In genomic region chr4:52658671-52659015, GRCh38 we compare ENCODE assay signal across 8 cellular contexts.
DNase-seq lines count a peak whose midpoint lies in the region; ATAC-seq and TF ChIP-seq lines count a peak whose summit lies in the region.

No MANE protein-coding gene starts in this region.

- peak overlapping the region; percentile 83 for H3K4me3 Mint-ChIP-seq in dendritic cell treated with granulocyte-macrophage colony-stimulating factor and Interleukin-4, amounts not matched to agents 40 ng/mL and 50 ng/mL, for 4 days

- peaks cover 4% of the 10 kb centered on the region for H3K36me3 Mint-ChIP-seq in dendritic cell treated with granulocyte-macrophage colony-stimulating factor and Interleukin-4, amounts not matched to agents 40 ng/mL and 50 ng/mL, for 4 days (ENCODE audit: low read depth)

- DNase-seq in ACHN (peak; percentile 4), LNCaP clone FGC (ENCODE audit: low read depth) (no peak)
- DNase-seq in central memory CD4-positive, alpha-beta T cell, result no peak

- peaks cover 29% of the 10 kb centered on the region for H3K4me1 ChIP-seq in mucosa of stomach (ENCODE audit: control insufficient read depth, insufficient read depth, low read length)

- ATAC-seq in GM19438 (IDR thresholded peaks at IDR 0.05; ENCODE audit: low read depth, unreplicated experiment) (peak; percentile 17), GM18907 (IDR thresholded peaks at IDR 0.05; ENCODE audit: unreplicated experiment) (no peak), HG03095 (IDR thresholded peaks at IDR 0.05; ENCODE audit: unreplicated experiment) (no peak)

- in situ Hi-C loops in ACHN (cut with HindIII; ENCODE audit: low pct_ligation_motif_present, low pct_unique_long_range_greater_than_20kb, low sequenced_read_pairs), result no loop called here

- H3K4me3 ChIP-seq in LNCaP clone FGC (ENCODE audit: low read depth, low read length), result peak overlapping the region; percentile 68
- H3K4me3 ChIP-seq in mucosa of stomach (ENCODE audit: low read length), result peak overlapping the region; percentile 22

- peaks cover 49% of the 10 kb centered on the region for H3K4me1 Mint-ChIP-seq in dendritic cell treated with granulocyte-macrophage colony-stimulating factor and Interleukin-4, amounts not matched to agents 40 ng/mL and 50 ng/mL, for 4 days (ENCODE audit: low read depth)

- H3K9ac ChIP-seq in mucosa of stomach (ENCODE audit: low read length), result peak overlapping the region; percentile 79

- TF ChIP-seq CTCF in LNCaP clone FGC (IDR thresholded peaks at IDR 0.05; ENCODE audit: control insufficient read depth, extremely low read depth, insufficient read depth), result no peak

- H3K36me3 ChIP-seq in mucosa of stomach (ENCODE audit: control insufficient read depth, insufficient read depth, low read length), result no peaks in the 10 kb centered on the region

- peaks cover 6% of the 10 kb centered on the region for H3K27me3 Mint-ChIP-seq in dendritic cell treated with granulocyte-macrophage colony-stimulating factor and Interleukin-4, amounts not matched to agents 40 ng/mL and 50 ng/mL, for 4 days

- peak overlapping the region; percentile 80 for H3K27ac Mint-ChIP-seq in dendritic cell treated with granulocyte-macrophage colony-stimulating factor and Interleukin-4, amounts not matched to agents 40 ng/mL and 50 ng/mL, for 4 days

- intact Hi-C loops in dendritic cell treated with granulocyte-macrophage colony-stimulating factor and Interleukin-4, amounts not matched to agents 40 ng/mL and 50 ng/mL, for 4 days (cut with micrococcal nuclease), result loop anchor here (5.0 to 10.0 kb wide), 2 partner anchors 59 to 206 kb away; partner anchors contain the start of gene RASL11B

- no peaks in the 10 kb centered on the region for H3K9me3 Mint-ChIP-seq in dendritic cell treated with granulocyte-macrophage colony-stimulating factor and Interleukin-4, amounts not matched to agents 40 ng/mL and 50 ng/mL, for 4 days

- no peaks in the 10 kb centered on the region for H3K9me3 ChIP-seq in mucosa of stomach (ENCODE audit: control insufficient read depth, low read length)

- no peaks in the 10 kb centered on the region for H3K27me3 ChIP-seq in mucosa of stomach (ENCODE audit: control insufficient read depth, insufficient read depth, low read length)
